ENCODE assay signal across 32 cellular contexts in genomic region chr17:27181935-27182334, GRCh38.
"Had no signal": no experiment of that assay in that cellular context is flagged by ENCODE, and none has a peak within 500 bp of the region (broad histone marks: within the 10 kb centered on the region; RNA-seq: fewer than 3 reads in every experiment).

No MANE protein-coding gene starts in this region.

- H3K4me1 Mint-ChIP-seq: activated CD4-positive, alpha-beta T cell treated with anti-CD3 and anti-CD28 coated beads for 36 hours; activated naive CD4-positive, alpha-beta T cell treated with anti-CD3 and anti-CD28 coated beads, Interleukin-2, amount 50 U/mL, for 24 hours; brain had no signal

- H3K27ac Mint-ChIP-seq: activated CD4-positive, alpha-beta T cell treated with anti-CD3 and anti-CD28 coated beads for 36 hours; activated CD4-positive, alpha-beta T cell treated with anti-CD3 and anti-CD28 coated beads, Interleukin-2, amount 10 ng/mL, durations not matched to agents 7 days and 5 days; activated CD8-positive, alpha-beta T cell treated with anti-CD3 and anti-CD28 coated beads, Interleukin-2, amount 10 ng/mL, durations not matched to agents 7 days and 5 days; activated naive CD4-positive, alpha-beta T cell treated with anti-CD3 and anti-CD28 coated beads, Interleukin-2, amount 50 U/mL, for 24 hours; activated T-cell treated with anti-CD3 and anti-CD28 coated beads, Interleukin-2, amount 50 U/mL, for 24 hours; activated T-helper 2 cell treated with anti-CD3 and anti-CD28 coated beads, Interferon-gamma antibody, Interleukin-2, Interleukin-4, amounts not matched to agents 10 μg/mL and 5 μg/mL and 100 μg/mL, durations not matched to agents 14 hours and 24 hours and 36 hours; brain; T-helper 1 cell treated with Interleukin-12 subunit alpha and Interleukin-12 subunit beta and Interleukin-4 antibody, amounts not matched to agents 30 μg/mL and 1 μg/mL, for 36 hours; T-helper 2 cell treated with Interferon-gamma antibody and Interleukin-4, amounts not matched to agents 5 μg/mL and 100 μg/mL, for 36 hours had no signal

- ATAC-seq: activated CD4-positive, alpha-beta T cell treated with anti-CD3 and anti-CD28 coated beads for 36 hours; activated CD4-positive, CD25-positive, alpha-beta regulatory T cell treated with anti-CD3 and anti-CD28 coated beads, Interleukin-2, amount 50 U/mL, for 24 hours; activated CD8-positive, alpha-beta T cell treated with anti-CD3 and anti-CD28 coated beads, Interleukin-2, amount 10 ng/mL, durations not matched to agents 7 days and 5 days; PC-3 had no signal

- H3K9me3 Mint-ChIP-seq: activated naive CD4-positive, alpha-beta T cell treated with anti-CD3 and anti-CD28 coated beads, Interleukin-2, amount 50 U/mL, for 24 hours had no signal

- DNase-seq: activated CD4-positive, alpha-beta T cell treated with anti-CD3 and anti-CD28 coated beads for 36 hours; activated CD4-positive, alpha-beta T cell treated with anti-CD3 and anti-CD28 coated beads, Interleukin-2, amount 10 ng/mL, durations not matched to agents 7 days and 5 days; activated CD4-positive, alpha-beta T cell treated with anti-CD3 and anti-CD28 coated beads, Interleukin-2, amount 50 U/mL, for 48 hours; activated CD8-positive, alpha-beta T cell treated with anti-CD3 and anti-CD28 coated beads, Interleukin-2, amount 10 ng/mL, durations not matched to agents 7 days and 5 days; activated gamma-delta T cell; activated naive CD4-positive, alpha-beta T cell treated with Interleukin-2 at 50 U/mL for 16 hours; activated T-cell treated with anti-CD3 and anti-CD28 coated beads, Interleukin-2, amount 50 U/mL, for 24 hours; anterior cingulate cortex; caudate nucleus; cerebellar nuclear complex; KBM-7; NCI-H1092; NCI-H146; NCI-H187; NCI-H2029 treated with DMSO at 0.1 percent for 48 hours; NCI-H2107; NCI-H2171; NCI-H510A; NCI-H526; NCI-H748 treated with DMSO at 0.1 percent for 48 hours; NK-92 treated with Interleukin-12 subunit alpha and Interleukin-12 subunit beta, amount 100 ng/mL, for 24 hours; PC-3; Peyer's patch; RPMI8226; SHP77 treated with DMSO at 0.1 percent for 48 hours; SK-N-SH had no signal

- H3K36me3 Mint-ChIP-seq: activated naive CD4-positive, alpha-beta T cell treated with anti-CD3 and anti-CD28 coated beads, Interleukin-2, amount 50 U/mL, for 24 hours; brain had no signal

- H3K27me3 Mint-ChIP-seq: activated CD4-positive, alpha-beta T cell treated with anti-CD3 and anti-CD28 coated beads for 36 hours; activated CD4-positive, alpha-beta T cell treated with anti-CD3 and anti-CD28 coated beads, Interleukin-2, amount 10 ng/mL, durations not matched to agents 7 days and 5 days; activated naive CD4-positive, alpha-beta T cell treated with anti-CD3 and anti-CD28 coated beads, Interleukin-2, amount 50 U/mL, for 24 hours; activated T-cell treated with anti-CD3 and anti-CD28 coated beads, Interleukin-2, amount 50 U/mL, for 24 hours had no signal

- H3K4me3 Mint-ChIP-seq: activated CD4-positive, alpha-beta T cell treated with anti-CD3 and anti-CD28 coated beads for 36 hours; activated CD4-positive, alpha-beta T cell treated with anti-CD3 and anti-CD28 coated beads, Interleukin-2, amount 10 ng/mL, durations not matched to agents 7 days and 5 days; activated CD8-positive, alpha-beta T cell treated with anti-CD3 and anti-CD28 coated beads, Interleukin-2, amount 10 ng/mL, durations not matched to agents 7 days and 5 days; activated naive CD4-positive, alpha-beta T cell treated with anti-CD3 and anti-CD28 coated beads, Interleukin-2, amount 50 U/mL, for 24 hours; activated T-cell treated with anti-CD3 and anti-CD28 coated beads, Interleukin-2, amount 50 U/mL, for 24 hours; brain; T-helper 1 cell treated with Interleukin-12 subunit alpha and Interleukin-12 subunit beta and Interleukin-4 antibody, amounts not matched to agents 30 μg/mL and 1 μg/mL, for 36 hours; T-helper 2 cell treated with Interferon-gamma antibody and Interleukin-4, amounts not matched to agents 5 μg/mL and 100 μg/mL, for 36 hours had no signal
